ENCODE assay signal across 20 cellular contexts in the genomic region with DNA sequence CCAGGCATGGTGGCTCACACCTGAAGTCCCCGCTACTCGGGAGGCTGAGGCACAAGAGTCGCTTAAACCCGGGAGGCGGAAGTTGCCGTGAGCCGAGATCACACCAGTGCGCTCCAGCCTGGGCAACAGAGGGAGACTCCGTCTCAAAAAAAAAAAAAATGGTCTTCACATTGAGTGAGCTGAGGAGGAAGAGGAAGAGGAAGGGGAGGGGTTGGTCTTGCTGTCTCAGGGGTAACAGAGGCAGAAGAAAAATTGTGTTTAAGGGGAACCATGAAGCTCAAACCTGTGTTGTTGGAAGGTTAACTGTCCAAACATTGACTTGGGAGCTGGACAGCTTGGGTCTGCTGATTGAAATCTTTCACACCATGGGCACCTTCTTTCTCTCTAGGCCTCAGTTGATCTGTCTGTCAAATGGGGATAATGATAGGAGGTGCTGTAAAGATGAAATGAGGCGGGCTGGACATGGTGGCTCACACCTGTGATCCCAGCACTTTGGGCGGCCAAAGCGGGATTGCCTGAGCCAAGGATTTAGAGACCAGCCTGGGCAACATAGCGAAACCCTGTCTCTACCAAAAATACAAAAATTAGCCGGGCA. TPM values are rescaled to one million over a fixed set of nuclear protein-coding genes. Genes with fewer than 3 reads are reported as not detected.
DNase-seq lines count a peak whose midpoint lies in the region; ATAC-seq, FAIRE-seq and TF ChIP-seq lines count a peak whose summit lies in the region.
"Had no signal": no experiment of that assay in that cellular context is flagged by ENCODE, and none has a peak within 500 bp of the region (broad histone marks: within the 10 kb centered on the region; RNA-seq: fewer than 3 reads in every experiment).

No MANE protein-coding gene starts in this region.

- no peak overlapping the region for H4K12ac ChIP-seq in trophoblast cell (ENCODE audit: low read depth, low read length)

- intact Hi-C loops in K562 (cut with micrococcal nuclease): loop anchor here (2.0 kb wide), 1 partner anchor 13 kb away; no protein-coding TSS in a partner anchor

- no peak overlapping the region for H3K4ac ChIP-seq in trophoblast cell (ENCODE audit: low read depth, low read length)

- H3K9ac ChIP-seq in BLaER1 treated with 17β-estradiol and CSF1 and Interleukin-3, amounts not matched to agents 10 nM and 100 nM: no peak overlapping the region; a peak in 2 of 22 replicates
- H3K9ac ChIP-seq in K562 (ENCODE audit: insufficient read depth in 1 of 2, low read depth in 2 of 2, low read length in 2 of 2) (no peak overlapping the region), trophoblast cell (ENCODE audit: low read length) (no peak overlapping the region)

- TF ChIP-seq RAD21 in K562 (CRISPR knock-in tag; conservative IDR thresholded peaks at IDR 0.05 in 1 of 2, IDR thresholded peaks at IDR 0.05 in 1 of 2): no peak

- peak overlapping the region; percentile 18 to 63 (median 38); a peak in 20 of 22 replicates for H3K4me2 ChIP-seq in BLaER1 treated with 17β-estradiol and CSF1 and Interleukin-3, amounts not matched to agents 10 nM and 100 nM
- no peak overlapping the region; the same call in 1 of the 2 replicates for H3K4me2 ChIP-seq in K562 (ENCODE audit: insufficient read depth, low read length)
- H3K4me2 ChIP-seq in trophoblast cell (ENCODE audit: low read length): no peak overlapping the region

- no peak overlapping the region for H2BK5ac ChIP-seq in trophoblast cell (ENCODE audit: low read depth, low read length, poor library complexity)

- no peak overlapping the region for H4K8ac ChIP-seq in trophoblast cell (ENCODE audit: low read depth, low read length)

- H3K79me2 ChIP-seq in K562 (ENCODE audit: control insufficient read depth, insufficient read depth, low read length) (peaks cover 10% of the 10 kb centered on the region; the same call in 2 of the 3 replicates), trophoblast cell (ENCODE audit: control insufficient read depth, insufficient read depth, low read length, poor library complexity) (no peaks in the 10 kb centered on the region)

- H2AK5ac ChIP-seq in trophoblast cell (ENCODE audit: low read length): no peak overlapping the region

- no peak for TF ChIP-seq EP300 in K562 (IDR thresholded peaks at IDR 0.05; ENCODE audit: low read length)

- peak overlapping the region; percentile 31 for H4K91ac ChIP-seq in trophoblast cell (ENCODE audit: low read depth, low read length)

- CTCF ChIA-PET in HEK293 (lab: Yijun Ruan, JAX) (interaction anchor here (1.3 to 1.4 kb wide), 2 partner anchors 29 to 34 kb away, joined by 3 read pairs; no protein-coding TSS in a partner anchor), K562 (lab: Yijun Ruan, JAX; ENCODE audit: low intra/inter-chr PET ratio) (interaction anchor here (1.2 kb wide), 1 partner anchor 34 kb away, joined by 5 read pairs; no protein-coding TSS in a partner anchor)

- POLR2A ChIA-PET in HEK293 (lab: Yijun Ruan, JAX): no interaction called here
- POLR2A ChIA-PET in K562 (lab: Yijun Ruan, JAX): no interaction called here

- WGBS in K562 (ENCODE audit: insufficient coverage, low coverage, missing lambda C conversion rate): 94% methylated on average over 13 of the region's 14 CpGs
- no CpG with 5 or more reads among the region's 14 CpGs for WGBS in trophoblast cell (ENCODE audit: extremely low coverage, insufficient coverage, insufficient read length)

- no peak overlapping the region for H2BK12ac ChIP-seq in trophoblast cell (ENCODE audit: low read length)

- H4K20me1 ChIP-seq in BLaER1 treated with 17β-estradiol and CSF1 and Interleukin-3, amounts not matched to agents 10 nM and 100 nM: peaks cover 10 to 100% (median 96%) of the 10 kb centered on the region in 11 experiments; a peak in 21 of 22 replicates
- no peaks in the 10 kb centered on the region for H4K20me1 ChIP-seq in K562 (replicated peaks; ENCODE audit: control insufficient read depth, insufficient read depth, low read length)

- H3K14ac ChIP-seq in trophoblast cell (ENCODE audit: low read length): no peak overlapping the region

- peak overlapping the region in 6 of 11 experiments; percentile 17 to 33 (median 22); a peak in 4 of 22 replicates for H3K27ac ChIP-seq in BLaER1 treated with 17β-estradiol and CSF1 and Interleukin-3, amounts not matched to agents 10 nM and 100 nM
- H3K27ac ChIP-seq in HEK293 (ENCODE audit: extremely low read depth, low read depth, low read length) (no peak overlapping the region), K562 (ENCODE audit: extremely low read depth, low read depth, low read length) (no peak overlapping the region), trophoblast cell (ENCODE audit: low read depth, low read length) (no peak overlapping the region)
- H3K27ac ChIP-seq: Peyer's patch, skin epidermis had no signal

- no peaks in the 10 kb centered on the region for H3K9me1 ChIP-seq in K562 (ENCODE audit: control insufficient read depth, insufficient read depth, low read length)

- in situ Hi-C loops in K562 (cut with MboI): no loop called here

- no peak overlapping the region for H2BK120ac ChIP-seq in trophoblast cell (ENCODE audit: insufficient read depth, low read length, poor library complexity)

- no peak for FAIRE-seq in K562 (lab: Jason Lieb, UNC)
- FAIRE-seq: endometrium, frontal cortex, GM12878 had no signal

- H3K18ac ChIP-seq in trophoblast cell (ENCODE audit: low read length): no peak overlapping the region

- H3K23ac ChIP-seq in trophoblast cell (ENCODE audit: low read length): no peak overlapping the region

- peaks cover 15 to 99% (median 83%) of the 10 kb centered on the region in 11 experiments; a peak in 21 of 22 replicates for H3K36me3 ChIP-seq in BLaER1 treated with 17β-estradiol and CSF1 and Interleukin-3, amounts not matched to agents 10 nM and 100 nM
- H3K36me3 ChIP-seq in HEK293 (ENCODE audit: control insufficient read depth in 2 of 2, insufficient read depth in 1 of 2, low read length in 2 of 2) (no peaks in the 10 kb centered on the region), K562 (ENCODE audit: control insufficient read depth, insufficient read depth, low read length) (no peaks in the 10 kb centered on the region), trophoblast cell (ENCODE audit: control insufficient read depth in 1 of 2, insufficient read depth in 2 of 2, low read length in 2 of 2) (peaks cover 2 to 8% of the 10 kb centered on the region in 2 experiments)
- H3K36me3 ChIP-seq: Peyer's patch had no signal

- H3K9me3 ChIP-seq in BLaER1 treated with 17β-estradiol and CSF1 and Interleukin-3, amounts not matched to agents 10 nM and 100 nM (replicated peaks in 1 of 11): peaks cover 0 to 4% (median 0%) of the 10 kb centered on the region in 11 experiments; a peak in 1 of 22 replicates
- no peaks in the 10 kb centered on the region for H3K9me3 ChIP-seq in HEK293 (ENCODE audit: control insufficient read depth, insufficient read depth, low read depth, low read length)
- no peaks in the 10 kb centered on the region for H3K9me3 ChIP-seq in K562 (replicated peaks; ENCODE audit: control insufficient read depth, insufficient read depth, low read depth, low read length)
- H3K9me3 ChIP-seq in trophoblast cell (ENCODE audit: insufficient read depth, low read depth, low read length): no peaks in the 10 kb centered on the region
- H3K9me3 ChIP-seq: Peyer's patch had no signal

- peaks cover 11% of the 10 kb centered on the region for H3K79me1 ChIP-seq in trophoblast cell (ENCODE audit: low read length)

- no TSS peak for BruUV-seq in K562 (replicated peaks; lab: Mats Ljungman, UMichigan)

- no peaks in the 10 kb centered on the region for H3K27me3 ChIP-seq in BLaER1 treated with 17β-estradiol and CSF1 and Interleukin-3, amounts not matched to agents 10 nM and 100 nM
- no peaks in the 10 kb centered on the region for H3K27me3 ChIP-seq in K562 (ENCODE audit: control insufficient read depth in 2 of 2, insufficient read depth in 2 of 2, low read length in 2 of 2)
- no peaks in the 10 kb centered on the region for H3K27me3 ChIP-seq in trophoblast cell (ENCODE audit: insufficient read depth, low read length)
- H3K27me3 ChIP-seq: Peyer's patch had no signal

- H3K4me1 ChIP-seq in BLaER1 treated with 17β-estradiol and CSF1 and Interleukin-3, amounts not matched to agents 10 nM and 100 nM: peaks cover 15 to 52% (median 34%) of the 10 kb centered on the region in 10 experiments
- H3K4me1 ChIP-seq in HEK293 (ENCODE audit: control insufficient read depth, insufficient read depth, low read length) (no peaks in the 10 kb centered on the region), K562 (replicated peaks in 1 of 2; ENCODE audit: control insufficient read depth in 2 of 2, insufficient read depth in 2 of 2, low read length in 2 of 2) (peaks cover 19 to 37% of the 10 kb centered on the region in 2 experiments), trophoblast cell (ENCODE audit: control insufficient read depth in 1 of 2, insufficient read depth in 2 of 2, low read length in 2 of 2) (peaks cover 10 to 11% of the 10 kb centered on the region in 2 experiments)

- H2AFZ ChIP-seq in K562 (ENCODE audit: low read depth, low read length): no peak overlapping the region
- no peak overlapping the region for H2AFZ ChIP-seq in trophoblast cell (ENCODE audit: insufficient read depth, low read length, poor library complexity)

- DNase-seq in K562 (ENCODE audit: extremely low read depth in 1 of 4, low spot score in 3 of 4) (no peak), trophoblast cell (no peak), GF-D8 (lab: John Stamatoyannopoulos, UW) (no peak)
- DNase-seq: activated CD4-positive, alpha-beta T cell treated with anti-CD3 and anti-CD28 coated beads, Interleukin-2, amount 50 U/mL, for 1 hour; activated effector memory CD4-positive, alpha-beta T cell treated with anti-CD3 and anti-CD28 coated beads, Interleukin-2, amount 50 U/mL, for 16 hours; Karpas-422; mammary epithelial cell; NCI-H187; NCI-H524 treated with DMSO at 0.1 percent for 48 hours; Peyer's patch had no signal

- ATAC-seq in K562 (no peak), GM21825 (IDR thresholded peaks at IDR 0.05; ENCODE audit: unreplicated experiment) (no peak), HG03097 (IDR thresholded peaks at IDR 0.05; ENCODE audit: low FRiP score, unreplicated experiment) (no peak)
- ATAC-seq: GM12878 had no signal

- no peak for TF ChIP-seq POLR2A in K562 (conservative IDR thresholded peaks at IDR 0.05)

- H3K4me3 ChIP-seq in BLaER1 treated with 17β-estradiol and CSF1 and Interleukin-3, amounts not matched to agents 10 nM and 100 nM: no peak overlapping the region
- no peak overlapping the region for H3K4me3 ChIP-seq in HEK293 (ENCODE audit: low read depth, low read length)
- no peak overlapping the region for H3K4me3 ChIP-seq in K562
- H3K4me3 ChIP-seq in trophoblast cell (ENCODE audit: low read depth, low read length): no peak overlapping the region
- H3K4me3 ChIP-seq: GM12878, Peyer's patch, skin epidermis had no signal

- TF ChIP-seq CTCF in HEK293 (tag by site-specific recombination; IDR thresholded peaks at IDR 0.05): no peak
- no peak for TF ChIP-seq CTCF in K562 (IDR thresholded peaks at IDR 0.05 in 2 of 3, conservative IDR thresholded peaks at IDR 0.05 in 1 of 3; ENCODE audit: insufficient read depth in 2 of 3, low read depth in 1 of 3, low read length in 3 of 3)

RNA-seq across cellular contexts. Expression of a gene that starts 9.8 kb away (rescaled TPM):
- 37.8 and 63.7 TPM in 2 replicates for total RNA-seq in K562 (2011; cell fraction: chromatin; rRNA removed; ENCODE audit: low replicate concordance)
- 41.6 and 41.7 TPM in 2 replicates for total RNA-seq in K562 (2011; cell fraction: nucleolus; rRNA removed)
- 44.4 and 57.3 TPM in 2 replicates for total RNA-seq in K562 (2011; cell fraction: nucleoplasm; rRNA removed)
- total RNA-seq in K562 (2014; rRNA removed): 6.8 and 14.4 TPM in 2 replicates
- total RNA-seq in K562 (2014; rRNA removed; fragmentation: Illumina TruSeq; extraction: Trizol): 6.2 and 6.5 TPM in 2 replicates
- 8.0 and 8.1 TPM in 2 replicates for total RNA-seq in K562 (2015; rRNA removed; fragmentation: Illumina TruSeq; extraction: Trizol)
- total RNA-seq in K562 (2021): 30.2 and 34.2 TPM in 2 replicates
- 15.1 and 23.3 TPM in 2 replicates for polyA plus RNA-seq in K562 (2011; rRNA removed)
- polyA plus RNA-seq in K562 (2011; cell fraction: cytosol; rRNA removed): 22.5 and 26.7 TPM in 2 replicates
- 44.7 and 54.4 TPM in 2 replicates for polyA plus RNA-seq in K562 (2011; cell fraction: nucleus; rRNA removed)
- polyA plus RNA-seq in K562 (2012): 29.6 and 49.8 TPM in 2 replicates
- polyA plus RNA-seq in K562 (2014; fragmentation: Illumina TruSeq; extraction: Trizol): 26.3 and 33.0 TPM in 2 replicates
- polyA plus RNA-seq in K562 (2014; fragmentation: Nextera tagmentation; extraction: Ambion mirVana): 1 to 10 TPM; 1.1 to 2.3 TPM
- 12.4 and 16.7 TPM in 2 replicates for polyA plus RNA-seq in K562 (2014; rRNA removed)
- 18.5 and 22.8 TPM in 2 replicates for polyA minus RNA-seq in K562 (2011; rRNA and poly(A)+ RNA removed)
- polyA minus RNA-seq in K562 (2011; cell fraction: cytosol; rRNA and poly(A)+ RNA removed): 18.0 and 33.3 TPM in 2 replicates
- polyA minus RNA-seq in K562 (2011; cell fraction: nucleus; rRNA and poly(A)+ RNA removed): 7.8 and 11.1 TPM in 2 replicates
- polyA plus RNA-seq in trophoblast cell (2013): 232 and 244 TPM in 2 replicates

RNA-seq across cellular contexts. Expression of a gene that starts 28.4 kb away (rescaled TPM):
- total RNA-seq in K562 (2011; cell fraction: chromatin; rRNA removed; ENCODE audit: low replicate concordance): not detected in 2 replicates
- total RNA-seq in K562 (2011; cell fraction: nucleolus; rRNA removed): 1.2 TPM in 1 of 2 replicates, not detected in the other
- 1.1 and 1.7 TPM in 2 replicates for total RNA-seq in K562 (2011; cell fraction: nucleoplasm; rRNA removed)
- total RNA-seq in K562 (2014; rRNA removed) (0.59 TPM in 1 of 2 replicates, not detected in the other), K562 (2014; rRNA removed; fragmentation: Illumina TruSeq; extraction: Trizol) (0.57 and 1.3 TPM in 2 replicates), K562 (2015; rRNA removed; fragmentation: Illumina TruSeq; extraction: Trizol) (0.15 TPM in 1 of 2 replicates, not detected in the other), K562 (2021) (0.33 and 0.40 TPM in 2 replicates)
- polyA plus RNA-seq in K562 (2011; rRNA removed) (0.39 and 0.50 TPM in 2 replicates), K562 (2014; fragmentation: Illumina TruSeq; extraction: Trizol) (0.68 TPM in 1 of 2 replicates, not detected in the other), K562 (2014; fragmentation: Nextera tagmentation; extraction: Ambion mirVana) (1 to 10 TPM; 1.1 to 1.4 TPM), K562 (2014; rRNA removed) (1.1 and 1.3 TPM in 2 replicates)
- polyA plus RNA-seq in K562 (2011; cell fraction: cytosol; rRNA removed): 0.34 and 1.0 TPM in 2 replicates
- 0.24 and 0.41 TPM in 2 replicates for polyA plus RNA-seq in K562 (2011; cell fraction: nucleus; rRNA removed)
- polyA plus RNA-seq in K562 (2012): 0.55 and 0.68 TPM in 2 replicates
- 0.11 TPM in 1 of 2 replicates, not detected in the other for polyA minus RNA-seq in K562 (2011; rRNA and poly(A)+ RNA removed)
- 0.95 and 2.2 TPM in 2 replicates for polyA minus RNA-seq in K562 (2011; cell fraction: cytosol; rRNA and poly(A)+ RNA removed)
- 0.78 TPM in 1 of 2 replicates, not detected in the other for polyA minus RNA-seq in K562 (2011; cell fraction: nucleus; rRNA and poly(A)+ RNA removed)
- 40.5 and 43.5 TPM in 2 replicates for polyA plus RNA-seq in trophoblast cell (2013)
- total RNA-seq: cardiac septum had no signal
- polyA plus RNA-seq: BJ, GM12878 had no signal

RNA-seq across cellular contexts. Expression of a gene that starts 38.6 kb away (rescaled TPM):
- 430 and 677 TPM in 2 replicates for total RNA-seq in K562 (2011; cell fraction: chromatin; rRNA removed; ENCODE audit: low replicate concordance)
- total RNA-seq in K562 (2011; cell fraction: nucleolus; rRNA removed): 329 and 377 TPM in 2 replicates
- total RNA-seq in K562 (2011; cell fraction: nucleoplasm; rRNA removed): 305 and 307 TPM in 2 replicates
- total RNA-seq in K562 (2014; rRNA removed): 141 and 169 TPM in 2 replicates
- 122 and 125 TPM in 2 replicates for total RNA-seq in K562 (2014; rRNA removed; fragmentation: Illumina TruSeq; extraction: Trizol)
- total RNA-seq in K562 (2015; rRNA removed; fragmentation: Illumina TruSeq; extraction: Trizol): 179 and 183 TPM in 2 replicates
- total RNA-seq in K562 (2021): 408 and 453 TPM in 2 replicates
- polyA plus RNA-seq in K562 (2011; rRNA removed): 175 and 376 TPM in 2 replicates
- polyA plus RNA-seq in K562 (2011; cell fraction: cytosol; rRNA removed): 127 and 144 TPM in 2 replicates
- polyA plus RNA-seq in K562 (2011; cell fraction: nucleus; rRNA removed): 442 and 520 TPM in 2 replicates
- 205 and 346 TPM in 2 replicates for polyA plus RNA-seq in K562 (2012)
- 342 and 395 TPM in 2 replicates for polyA plus RNA-seq in K562 (2014; fragmentation: Illumina TruSeq; extraction: Trizol)
- 10 to 100 TPM; 26.0 to 27.5 TPM for polyA plus RNA-seq in K562 (2014; fragmentation: Nextera tagmentation; extraction: Ambion mirVana)
- 231 and 240 TPM in 2 replicates for polyA plus RNA-seq in K562 (2014; rRNA removed)
- 144 and 225 TPM in 2 replicates for polyA minus RNA-seq in K562 (2011; rRNA and poly(A)+ RNA removed)
- polyA minus RNA-seq in K562 (2011; cell fraction: cytosol; rRNA and poly(A)+ RNA removed): 105 and 160 TPM in 2 replicates
- polyA minus RNA-seq in K562 (2011; cell fraction: nucleus; rRNA and poly(A)+ RNA removed): 106 and 132 TPM in 2 replicates
- 200 and 209 TPM in 2 replicates for polyA plus RNA-seq in trophoblast cell (2013)

RNA-seq across cellular contexts. Expression of a gene that starts 46.7 kb away (rescaled TPM):
- total RNA-seq in K562 (2011; cell fraction: chromatin; rRNA removed; ENCODE audit: low replicate concordance): 3.0 and 4.1 TPM in 2 replicates
- 4.5 and 5.1 TPM in 2 replicates for total RNA-seq in K562 (2011; cell fraction: nucleolus; rRNA removed)
- total RNA-seq in K562 (2011; cell fraction: nucleoplasm; rRNA removed): 4.1 and 6.0 TPM in 2 replicates
- total RNA-seq in K562 (2014; rRNA removed) (1.7 and 2.7 TPM in 2 replicates), K562 (2014; rRNA removed; fragmentation: Illumina TruSeq; extraction: Trizol) (1.7 and 2.4 TPM in 2 replicates), K562 (2015; rRNA removed; fragmentation: Illumina TruSeq; extraction: Trizol) (3.2 and 3.7 TPM in 2 replicates), K562 (2021) (4.1 and 4.7 TPM in 2 replicates)
- polyA plus RNA-seq in K562 (2011; rRNA removed) (5.7 and 6.6 TPM in 2 replicates), K562 (2014; fragmentation: Illumina TruSeq; extraction: Trizol) (3.7 and 4.0 TPM in 2 replicates), K562 (2014; fragmentation: Nextera tagmentation; extraction: Ambion mirVana) (1 to 10 TPM in 1 of 2 experiments, under 1 TPM in 1; 0.41 to 1.0 TPM), K562 (2014; rRNA removed) (6.7 and 8.2 TPM in 2 replicates)
- 9.6 and 11.2 TPM in 2 replicates for polyA plus RNA-seq in K562 (2011; cell fraction: cytosol; rRNA removed)
- polyA plus RNA-seq in K562 (2011; cell fraction: nucleus; rRNA removed): 4.6 and 6.0 TPM in 2 replicates
- polyA plus RNA-seq in K562 (2012): 4.6 and 12.8 TPM in 2 replicates
- polyA minus RNA-seq in K562 (2011; rRNA and poly(A)+ RNA removed): 1.7 and 2.1 TPM in 2 replicates
- 1.9 and 5.0 TPM in 2 replicates for polyA minus RNA-seq in K562 (2011; cell fraction: cytosol; rRNA and poly(A)+ RNA removed)
- 1.1 and 1.2 TPM in 2 replicates for polyA minus RNA-seq in K562 (2011; cell fraction: nucleus; rRNA and poly(A)+ RNA removed)
- 2.6 and 2.7 TPM in 2 replicates for polyA plus RNA-seq in trophoblast cell (2013)

RNA-seq across cellular contexts. Expression of a gene that starts 49.7 kb away (rescaled TPM):
- total RNA-seq in K562 (2011; cell fraction: chromatin; rRNA removed; ENCODE audit: low replicate concordance): 85.4 and 105 TPM in 2 replicates
- total RNA-seq in K562 (2011; cell fraction: nucleolus; rRNA removed): 60.1 and 62.2 TPM in 2 replicates
- 49.0 and 54.8 TPM in 2 replicates for total RNA-seq in K562 (2011; cell fraction: nucleoplasm; rRNA removed)
- total RNA-seq in K562 (2014; rRNA removed): 44.6 and 50.3 TPM in 2 replicates
- total RNA-seq in K562 (2014; rRNA removed; fragmentation: Illumina TruSeq; extraction: Trizol): 21.9 and 22.0 TPM in 2 replicates
- total RNA-seq in K562 (2015; rRNA removed; fragmentation: Illumina TruSeq; extraction: Trizol): 24.7 and 25.0 TPM in 2 replicates
- total RNA-seq in K562 (2021): 34.3 and 37.7 TPM in 2 replicates
- polyA plus RNA-seq in K562 (2011; rRNA removed): 20.0 and 22.8 TPM in 2 replicates
- 10.8 and 17.6 TPM in 2 replicates for polyA plus RNA-seq in K562 (2011; cell fraction: cytosol; rRNA removed)
- 52.6 and 92.9 TPM in 2 replicates for polyA plus RNA-seq in K562 (2011; cell fraction: nucleus; rRNA removed)
- 34.7 and 40.9 TPM in 2 replicates for polyA plus RNA-seq in K562 (2012)
- polyA plus RNA-seq in K562 (2014; fragmentation: Illumina TruSeq; extraction: Trizol): 35.2 and 37.7 TPM in 2 replicates
- 1 to 10 TPM; 1.1 to 2.0 TPM for polyA plus RNA-seq in K562 (2014; fragmentation: Nextera tagmentation; extraction: Ambion mirVana)
- polyA plus RNA-seq in K562 (2014; rRNA removed): 45.3 and 50.7 TPM in 2 replicates
- 15.9 and 20.0 TPM in 2 replicates for polyA minus RNA-seq in K562 (2011; rRNA and poly(A)+ RNA removed)
- polyA minus RNA-seq in K562 (2011; cell fraction: cytosol; rRNA and poly(A)+ RNA removed): 19.5 and 21.1 TPM in 2 replicates
- 19.5 and 20.2 TPM in 2 replicates for polyA minus RNA-seq in K562 (2011; cell fraction: nucleus; rRNA and poly(A)+ RNA removed)
- polyA plus RNA-seq in trophoblast cell (2013): 12.3 and 12.6 TPM in 2 replicates

Comparison
In these comparisons a context has a peak if more than half of its experiments do, and no peak if none do; other contexts are left out.
1. H3K27ac ChIP-seq: peak in BLaER1 treated with 17β-estradiol and CSF1 and Interleukin-3, amounts not matched to agents 10 nM and 100 nM (6 of 11); none in HEK293 (single experiment), K562 (single experiment) and trophoblast cell (single experiment).
2. H3K4me2 ChIP-seq: peak in BLaER1 treated with 17β-estradiol and CSF1 and Interleukin-3, amounts not matched to agents 10 nM and 100 nM (11 of 11); none in K562 (single experiment) and trophoblast cell (single experiment).